Comparison of ENCODE assay signal across 8 cellular contexts in the genomic region with DNA sequence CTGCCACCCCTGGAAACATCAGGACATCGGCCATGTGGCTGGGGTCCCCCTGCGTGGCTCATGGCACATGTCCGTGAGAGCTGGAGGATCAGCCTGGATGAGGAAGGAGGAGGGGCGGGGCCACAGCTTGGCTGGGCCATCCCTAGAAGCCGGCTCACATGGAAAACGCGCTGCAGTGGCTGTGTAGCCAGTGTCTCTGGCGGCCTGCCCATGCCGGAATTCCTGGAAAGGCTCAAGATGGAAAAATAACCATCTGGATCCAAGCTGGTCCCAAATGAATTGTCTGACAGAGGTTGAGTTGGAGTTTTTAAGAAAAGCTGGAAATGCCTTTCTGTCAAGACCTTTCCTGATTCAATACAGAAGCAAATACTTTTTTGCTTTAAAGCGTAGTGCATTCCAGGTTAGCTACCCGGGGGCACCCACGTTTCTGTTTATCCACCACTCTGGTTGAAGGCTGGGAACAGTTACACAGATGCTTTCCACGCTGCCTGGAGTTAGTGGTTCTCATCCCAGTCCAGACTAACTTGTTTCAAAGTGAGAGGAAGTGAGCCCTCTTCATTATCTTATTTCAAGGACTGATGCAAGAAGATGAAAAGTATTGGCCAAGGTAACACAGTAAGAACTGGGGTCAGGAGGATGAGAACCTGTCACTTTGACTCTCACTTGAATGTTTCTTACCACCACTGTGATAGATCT.
A peak's percentile ranks its signal among the peaks of the same experiment; 100 is the strongest.
DNase-seq lines count a peak whose midpoint lies in the region; ATAC-seq, FAIRE-seq and TF ChIP-seq lines count a peak whose summit lies in the region.

No MANE protein-coding gene starts in this region.

- no peaks in the 10 kb centered on the region for H3K27me3 ChIP-seq in liver (ENCODE audit: control insufficient read depth in 4 of 4, insufficient read depth in 4 of 4, low read length in 3 of 4)
- no peaks in the 10 kb centered on the region for H3K27me3 ChIP-seq in HepG2 (ENCODE audit: control insufficient read depth in 1 of 2, insufficient read depth in 2 of 2, low read length in 2 of 2)
- no peaks in the 10 kb centered on the region for H3K27me3 ChIP-seq in esophagus muscularis mucosa
- no peaks in the 10 kb centered on the region for H3K27me3 ChIP-seq in muscle layer of colon (ENCODE audit: control insufficient read depth in 1 of 2, insufficient read depth in 2 of 2, low read length in 2 of 2)

- TF ChIP-seq EP300 in HepG2 (IDR thresholded peaks at IDR 0.05; ENCODE audit: low read depth in 2 of 2, low read length in 2 of 2) (no peak), HepG2 (CRISPR knock-in tag; IDR thresholded peaks at IDR 0.05; ENCODE audit: borderline replicate concordance) (no peak), esophagus muscularis mucosa (IDR thresholded peaks at IDR 0.05) (no peak)

- DNase-seq in HepG2 (ENCODE audit: low spot score) (no peak), esophagus muscularis mucosa (ENCODE audit: extremely low spot score) (peak; percentile 96), HuH-7.5 (ENCODE audit: low spot score) (no peak), GM19240 (ENCODE audit: insufficient read length, low spot score) (no peak), NCI-H1105 treated with DMSO at 0.1 percent for 48 hours (lab: John Stamatoyannopoulos, UW) (no peak)

- intact Hi-C loops in HepG2 (cut with micrococcal nuclease; ENCODE audit: unreplicated experiment) (loop anchor here (10.0 kb wide), 1 partner anchor 157 kb away; no protein-coding TSS in a partner anchor), esophagus muscularis mucosa (cut with DNase I) (loop anchor here (10.0 kb wide), 1 partner anchor 627 kb away; no protein-coding TSS in a partner anchor)

- TF ChIP-seq RAD21 in liver (IDR thresholded peaks at IDR 0.05) (no peak), HepG2 (CRISPR knock-in tag; IDR thresholded peaks at IDR 0.05) (no peak)

- H3K36me3 ChIP-seq in liver (ENCODE audit: control insufficient read depth in 4 of 4, insufficient read depth in 3 of 4, low read depth in 1 of 4, low read length in 3 of 4), result no peaks in the 10 kb centered on the region
- H3K36me3 ChIP-seq in HepG2 (replicated peaks in 1 of 2; ENCODE audit: control insufficient read depth in 1 of 2, insufficient read depth in 2 of 2, low read length in 2 of 2), result no peaks in the 10 kb centered on the region; a peak in 1 of 5 replicates
- H3K36me3 ChIP-seq in esophagus muscularis mucosa, result no peaks in the 10 kb centered on the region
- no peaks in the 10 kb centered on the region for H3K36me3 ChIP-seq in muscle layer of colon (ENCODE audit: insufficient read depth, low read length)

- no peak for FAIRE-seq in HepG2 (lab: Jason Lieb, UNC)

- POLR2A ChIA-PET in HepG2 (lab: Yijun Ruan, JAX), result no interaction called here

- ATAC-seq in HepG2, result no peak
- ATAC-seq in GM19023 (IDR thresholded peaks at IDR 0.05; ENCODE audit: unreplicated experiment), result no peak

- no peak overlapping the region for H3K4me2 ChIP-seq in HepG2 (ENCODE audit: low read depth, low read length)

- 74% methylated on average over 13 of the region's 13 CpGs for WGBS in liver
- 99% methylated on average over 11 of the region's 13 CpGs for WGBS in HepG2 (ENCODE audit: low lambda C conversion rate)
- WGBS in esophagus muscularis mucosa, result 6% methylated on average over 11 of the region's 13 CpGs

- H3K9me3 ChIP-seq in liver (ENCODE audit: control insufficient read depth in 4 of 4, low read length in 3 of 4), result no peaks in the 10 kb centered on the region
- no peaks in the 10 kb centered on the region for H3K9me3 ChIP-seq in HepG2 (ENCODE audit: low read length)
- no peaks in the 10 kb centered on the region for H3K9me3 ChIP-seq in esophagus muscularis mucosa
- no peaks in the 10 kb centered on the region for H3K9me3 ChIP-seq in muscle layer of colon (ENCODE audit: low read length)

- H3K27ac ChIP-seq in liver (ENCODE audit: low read depth in 1 of 2, low read length in 2 of 2) (no peak overlapping the region), HepG2 (ENCODE audit: extremely low read length, insufficient read depth, low read length) (no peak overlapping the region), esophagus muscularis mucosa (replicated peaks in 1 of 4) (peak overlapping the region in 3 of 4 donors; percentile 32 to 52 (median 45)), muscle layer of colon (ENCODE audit: low read depth, low read length) (peak overlapping the region; percentile 65)

- H4K20me1 ChIP-seq in HepG2 (ENCODE audit: insufficient read depth, low read length), result no peaks in the 10 kb centered on the region; the same call in 1 of the 2 replicates

- in situ Hi-C loops in HepG2 (cut with HindIII; ENCODE audit: extremely low pct_ligation_motif_present, low pct_unique_long_range_greater_than_20kb), result loop anchor here (25.0 kb wide), 1 partner anchor 625 kb away; no protein-coding TSS in a partner anchor

- BruUV-seq in HepG2 (replicated peaks; lab: Mats Ljungman, UMichigan), result no TSS peak

- CTCF ChIA-PET in HepG2 (lab: Yijun Ruan, JAX; ENCODE audit: low intra/inter-chr PET ratio, low total read pairs), result no interaction called here

- H3K4me1 ChIP-seq in liver (ENCODE audit: control insufficient read depth in 4 of 4, insufficient read depth in 4 of 4, low read length in 3 of 4) (peaks cover 0 to 7% (median 5%) of the 10 kb centered on the region in 4 donors), HepG2 (ENCODE audit: insufficient read depth, low read length) (no peaks in the 10 kb centered on the region), esophagus muscularis mucosa (peaks cover 56 to 62% (median 61%) of the 10 kb centered on the region in 4 donors), muscle layer of colon (ENCODE audit: insufficient read depth, low read length) (peaks cover 53% of the 10 kb centered on the region)

- H3K9ac ChIP-seq in liver (ENCODE audit: low read depth in 1 of 2, low read length in 2 of 2), result no peak overlapping the region
- H3K9ac ChIP-seq in HepG2 (ENCODE audit: insufficient read depth, low read depth, low read length), result no peak overlapping the region
- H3K9ac ChIP-seq in muscle layer of colon (ENCODE audit: low read length), result no peak overlapping the region

- TF ChIP-seq CTCF in liver (IDR thresholded peaks at IDR 0.05; ENCODE audit: low read depth, low read length, missing input control), result no peak
- no peak for TF ChIP-seq CTCF in HepG2 (CRISPR knock-in tag; IDR thresholded peaks at IDR 0.05)
- TF ChIP-seq CTCF in esophagus muscularis mucosa (IDR thresholded peaks at IDR 0.05), result no peak

- H3K4me3 ChIP-seq in liver (ENCODE audit: low read depth in 1 of 3, low read length in 3 of 3), result no peak overlapping the region
- no peak overlapping the region for H3K4me3 ChIP-seq in HepG2 (replicated peaks in 1 of 3; ENCODE audit: insufficient read depth in 1 of 3, low read depth in 2 of 3, low read length in 3 of 3)
- no peak overlapping the region for H3K4me3 ChIP-seq in esophagus muscularis mucosa
- peak overlapping the region in 1 of 2 donors; percentile 1 for H3K4me3 ChIP-seq in muscle layer of colon (ENCODE audit: low read depth in 1 of 2, low read length in 2 of 2)

- TF ChIP-seq POLR2A in HepG2 (IDR thresholded peaks at IDR 0.05; ENCODE audit: insufficient read depth in 1 of 2, low read depth in 2 of 2, low read length in 2 of 2) (no peak), esophagus muscularis mucosa (IDR thresholded peaks at IDR 0.05; ENCODE audit: low read depth) (no peak)

- no peak overlapping the region for H2AFZ ChIP-seq in HepG2 (ENCODE audit: low read length)

- H3K79me2 ChIP-seq in HepG2 (ENCODE audit: insufficient read depth, low read length), result no peaks in the 10 kb centered on the region

TF ChIP-seq in liver, 16 proteins besides CTCF, POLR2A, EP300 and RAD21:
- TF ChIP-seq, protein P1, sequence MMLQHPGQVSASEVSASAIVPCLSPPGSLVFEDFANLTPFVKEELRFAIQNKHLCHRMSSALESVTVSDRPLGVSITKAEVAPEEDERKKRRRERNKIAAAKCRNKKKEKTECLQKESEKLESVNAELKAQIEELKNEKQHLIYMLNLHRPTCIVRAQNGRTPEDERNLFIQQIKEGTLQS (IDR thresholded peaks at IDR 0.05), result no peak
- TF ChIP-seq RXRA (IDR thresholded peaks at IDR 0.05) (peak in 1 of 2 donors; percentile 12), SP1 (IDR thresholded peaks at IDR 0.05) (peak; percentile 13), FOXA2 (IDR thresholded peaks at IDR 0.05) (no peak), NR2F2 (IDR thresholded peaks at IDR 0.05) (peak; percentile 47)

TF ChIP-seq in HepG2, 621 proteins besides CTCF, POLR2A, EP300 and RAD21 (continues in another document):
- TF ChIP-seq ZNF746 (CRISPR knock-in tag; IDR thresholded peaks at IDR 0.05) (no peak), CC2D1A (CRISPR knock-in tag; IDR thresholded peaks at IDR 0.05) (no peak), FOXM1 (CRISPR knock-in tag; IDR thresholded peaks at IDR 0.05) (no peak), HMG20A (CRISPR knock-in tag; IDR thresholded peaks at IDR 0.05; ENCODE audit: borderline replicate concordance) (no peak), ZNF83 (CRISPR knock-in tag; IDR thresholded peaks at IDR 0.05; ENCODE audit: borderline replicate concordance) (no peak)
- TF ChIP-seq, protein P2, sequence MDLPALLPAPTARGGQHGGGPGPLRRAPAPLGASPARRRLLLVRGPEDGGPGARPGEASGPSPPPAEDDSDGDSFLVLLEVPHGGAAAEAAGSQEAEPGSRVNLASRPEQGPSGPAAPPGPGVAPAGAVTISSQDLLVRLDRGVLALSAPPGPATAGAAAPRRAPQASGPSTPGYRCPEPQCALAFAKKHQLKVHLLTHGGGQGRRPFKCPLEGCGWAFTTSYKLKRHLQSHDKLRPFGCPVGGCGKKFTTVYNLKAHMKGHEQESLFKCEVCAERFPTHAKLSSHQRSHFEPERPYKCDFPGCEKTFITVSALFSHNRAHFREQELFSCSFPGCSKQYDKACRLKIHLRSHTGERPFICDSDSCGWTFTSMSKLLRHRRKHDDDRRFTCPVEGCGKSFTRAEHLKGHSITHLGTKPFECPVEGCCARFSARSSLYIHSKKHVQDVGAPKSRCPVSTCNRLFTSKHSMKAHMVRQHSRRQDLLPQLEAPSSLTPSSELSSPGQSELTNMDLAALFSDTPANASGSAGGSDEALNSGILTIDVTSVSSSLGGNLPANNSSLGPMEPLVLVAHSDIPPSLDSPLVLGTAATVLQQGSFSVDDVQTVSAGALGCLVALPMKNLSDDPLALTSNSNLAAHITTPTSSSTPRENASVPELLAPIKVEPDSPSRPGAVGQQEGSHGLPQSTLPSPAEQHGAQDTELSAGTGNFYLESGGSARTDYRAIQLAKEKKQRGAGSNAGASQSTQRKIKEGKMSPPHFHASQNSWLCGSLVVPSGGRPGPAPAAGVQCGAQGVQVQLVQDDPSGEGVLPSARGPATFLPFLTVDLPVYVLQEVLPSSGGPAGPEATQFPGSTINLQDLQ (CRISPR knock-in tag; IDR thresholded peaks at IDR 0.05), result no peak

Comparison
In these comparisons a context has a peak if more than half of its experiments do, and no peak if none do; other contexts are left out.
1. H3K27ac ChIP-seq: peak in esophagus muscularis mucosa (3 of 4) and muscle layer of colon (single experiment); none in liver (0 of 2) and HepG2 (single experiment).